In genomic region chr16:81779540-81780320, GRCh38 we compare ENCODE assay signal across 8 cellular contexts. TPM values are rescaled to one million over a fixed set of nuclear protein-coding genes. Genes with fewer than 3 reads are reported as not detected.
DNase-seq lines count a peak whose midpoint lies in the region; ATAC-seq and FAIRE-seq lines count a peak whose summit lies in the region.

No MANE protein-coding gene starts in this region.

- H3K4me1 ChIP-seq in iPS-15b (ENCODE audit: control insufficient read depth, insufficient read depth, low read length) (no peaks in the 10 kb centered on the region), small intestine (ENCODE audit: control insufficient read depth in 2 of 2, insufficient read depth in 1 of 2, low read depth in 1 of 2, low read length in 1 of 2) (peaks cover 3 to 7% of the 10 kb centered on the region in 2 donors)

- 1 to 2% (median 1%) methylated on average over 48 to 57 of the region's 57 CpGs for WGBS in small intestine, 3 donors

- no peak overlapping the region for H3K9ac ChIP-seq in iPS-15b (ENCODE audit: low read depth, low read length)

- H3K27me3 ChIP-seq in iPS-15b (ENCODE audit: control insufficient read depth, insufficient read depth, low read length) (peaks cover 46% of the 10 kb centered on the region), small intestine (ENCODE audit: control insufficient read depth in 2 of 2, insufficient read depth in 2 of 2, low read length in 2 of 2) (no peaks in the 10 kb centered on the region)

- H3K9me3 ChIP-seq in iPS-15b (ENCODE audit: control insufficient read depth, insufficient read depth, low read length) = no peaks in the 10 kb centered on the region
- H3K9me3 ChIP-seq in small intestine (ENCODE audit: control insufficient read depth, low read depth) = no peaks in the 10 kb centered on the region

- peaks cover 0 to 14% of the 10 kb centered on the region in 2 donors for H3K36me3 Mint-ChIP-seq in activated naive CD4-positive, alpha-beta T cell treated with anti-CD3 and anti-CD28 coated beads, Interleukin-2, amount 50 U/mL, for 72 hours

- intact Hi-C loops in Right ventricle myocardium inferior (cut with DNase I) = loop anchor here (10.0 kb wide), 1 partner anchor 85 kb away; no protein-coding TSS in a partner anchor
- intact Hi-C loops in cardiac septum (cut with DNase I) = loop anchor here (10.0 kb wide), 1 partner anchor 85 kb away; no protein-coding TSS in a partner anchor

- FAIRE-seq in small intestine (lab: Jason Lieb, UNC) = no peak

- H3K36me3 ChIP-seq in iPS-15b (ENCODE audit: control insufficient read depth, insufficient read depth, low read length) (no peaks in the 10 kb centered on the region), small intestine (ENCODE audit: control insufficient read depth in 2 of 2, insufficient read depth in 2 of 2, low read length in 2 of 2) (no peaks in the 10 kb centered on the region)

- peak overlapping the region; percentile 79 to 83 for H3K27ac ChIP-seq in small intestine (ENCODE audit: low read depth in 1 of 2, low read length in 1 of 2)

- H3K27ac Mint-ChIP-seq in activated naive CD4-positive, alpha-beta T cell treated with anti-CD3 and anti-CD28 coated beads, Interleukin-2, amount 50 U/mL, for 72 hours = peak overlapping the region in 1 of 2 donors; percentile 44

- H3K9me3 Mint-ChIP-seq in activated naive CD4-positive, alpha-beta T cell treated with anti-CD3 and anti-CD28 coated beads, Interleukin-2, amount 50 U/mL, for 72 hours = no peaks in the 10 kb centered on the region

- ATAC-seq in Right ventricle myocardium inferior (peak; percentile 26), HG03442 (IDR thresholded peaks at IDR 0.05; ENCODE audit: unreplicated experiment) (peak; percentile 19), GM18868 (IDR thresholded peaks at IDR 0.05; ENCODE audit: unreplicated experiment) (no peak), HG03108 (IDR thresholded peaks at IDR 0.05; ENCODE audit: unreplicated experiment) (no peak)
- peak; percentile 14 to 25 for ATAC-seq in activated naive CD4-positive, alpha-beta T cell treated with anti-CD3 and anti-CD28 coated beads, Interleukin-2, amount 50 U/mL, for 72 hours

- DNase-seq in Right ventricle myocardium inferior (ENCODE audit: missing footprints) (peak; percentile 80), cardiac septum (ENCODE audit: low spot score) (no peak), small intestine (peak; percentile 56)
- no peak for DNase-seq in activated naive CD4-positive, alpha-beta T cell treated with anti-CD3 and anti-CD28 coated beads, Interleukin-2, amount 50 U/mL, for 72 hours (ENCODE audit: low spot score in 2 of 2)

- H3K4me3 ChIP-seq in iPS-15b (ENCODE audit: low read depth, low read length) (peak overlapping the region; percentile 69), small intestine (ENCODE audit: low read depth in 1 of 2, low read length in 2 of 2) (peak overlapping the region; percentile 66 to 97)

RNA-seq across cellular contexts. Expression of gene PLCG2, which starts 0.6 kb away (rescaled TPM):
- total RNA-seq in Right ventricle myocardium inferior = 6.9 TPM
- total RNA-seq in cardiac septum = 8.5 TPM
- 1 to 10 TPM; 5.7 to 8.8 TPM for total RNA-seq in activated naive CD4-positive, alpha-beta T cell treated with anti-CD3 and anti-CD28 coated beads, Interleukin-2, amount 50 U/mL, for 72 hours
- polyA plus RNA-seq in small intestine = 10 to 100 TPM in 2 of 3 donors, 1 to 10 TPM in 1; 8.4 to 27.5 (median 10.3) TPM

Comparison
In these comparisons a context has a peak if more than half of its experiments do, and no peak if none do; other contexts are left out.
1. DNase-seq: peak in Right ventricle myocardium inferior (single experiment) and small intestine (single experiment); none in cardiac septum (single experiment) and activated naive CD4-positive, alpha-beta T cell treated with anti-CD3 and anti-CD28 coated beads, Interleukin-2, amount 50 U/mL, for 72 hours (0 of 2).
2. ATAC-seq: peak in Right ventricle myocardium inferior (single experiment), HG03442 (single experiment) and activated naive CD4-positive, alpha-beta T cell treated with anti-CD3 and anti-CD28 coated beads, Interleukin-2, amount 50 U/mL, for 72 hours (2 of 2); none in GM18868 (single experiment) and HG03108 (single experiment).